ENCODE assay signal across 1 cellular context in genomic region chr1:36088577-36089392, GRCh38.
TF ChIP-seq lines count a peak whose summit lies in the region.

Gene ADPRS, plus strand, starts transcription at chr1:36088892. Its CDS starts 13 bp downstream, at chr1:36088905.

TF ChIP-seq in K562, 482 proteins besides CTCF, POLR2A, EP300 and RAD21 (continued from another document and continues in another):
- TF ChIP-seq HMGXB4 (CRISPR knock-in tag; IDR thresholded peaks at IDR 0.05) (peak; percentile 93), CEBPG (CRISPR knock-in tag; IDR thresholded peaks at IDR 0.05) (no peak; the same call in 1 of the 2 replicates), CEBPG (tag; conservative IDR thresholded peaks at IDR 0.05 in 1 of 2, IDR thresholded peaks at IDR 0.05 in 1 of 2) (no peak), NRF1 (conservative IDR thresholded peaks at IDR 0.05 in 1 of 2, IDR thresholded peaks at IDR 0.05 in 1 of 2) (peak; percentile 79 to 82), KHSRP (IDR thresholded peaks at IDR 0.05) (no peak; the same call in 1 of the 2 replicates), ZBTB9 (CRISPR knock-in tag; IDR thresholded peaks at IDR 0.05) (peak; percentile 89), GTF2F1 (IDR thresholded peaks at IDR 0.05; ENCODE audit: low read depth, low read length) (0 out of 2 replicates have a peak, but pooled peaks have one; percentile 76), NR2F6 (CRISPR knock-in tag; IDR thresholded peaks at IDR 0.05) (peak; percentile 38; the same call in 1 of the 2 replicates), ZNF449 (CRISPR knock-in tag; IDR thresholded peaks at IDR 0.05) (no peak), SRSF3 (IDR thresholded peaks at IDR 0.05; ENCODE audit: insufficient read depth, low read length) (no peak), SMARCA5 (IDR thresholded peaks at IDR 0.05) (no peak), FOXK1 (CRISPR knock-in tag; IDR thresholded peaks at IDR 0.05; ENCODE audit: borderline replicate concordance) (0 out of 2 replicates have a peak, but pooled peaks have one; percentile 19), GTF2A2 (tag; IDR thresholded peaks at IDR 0.05) (0 out of 2 replicates have a peak, but pooled peaks have one; percentile 54), KDM2B (CRISPR knock-in tag; IDR thresholded peaks at IDR 0.05) (0 out of 2 replicates have a peak, but pooled peaks have one; percentile 77), HDAC8 (tag; IDR thresholded peaks at IDR 0.05) (peak; percentile 43; the same call in 1 of the 2 replicates), ARID3B (CRISPR knock-in tag; IDR thresholded peaks at IDR 0.05; ENCODE audit: borderline replicate concordance) (peak; percentile 21; the same call in 1 of the 2 replicates), HMGN3 (IDR thresholded peaks at IDR 0.05; ENCODE audit: borderline replicate concordance, extremely low read depth, insufficient read length, low read depth, low read length) (peak; percentile 93), ZNF282 (CRISPR knock-in tag; IDR thresholded peaks at IDR 0.05) (peak; percentile 51; the same call in 1 of the 2 replicates), SMC3 (conservative IDR thresholded peaks at IDR 0.05; ENCODE audit: insufficient read depth, low read depth, low read length) (peak; percentile 74), KLF6 (CRISPR knock-in tag; IDR thresholded peaks at IDR 0.05; ENCODE audit: borderline replicate concordance) (peak; percentile 73; the same call in 1 of the 2 replicates), ZC3H11A (IDR thresholded peaks at IDR 0.05; ENCODE audit: low read depth, low read length) (0 out of 2 replicates have a peak, but pooled peaks have one; percentile 46), ZNF644 (tag; IDR thresholded peaks at IDR 0.05; ENCODE audit: low read depth) (no peak), ZBED1 (IDR thresholded peaks at IDR 0.05) (0 out of 2 replicates have a peak, but pooled peaks have one; percentile 37), NFE2 (IDR thresholded peaks at IDR 0.05; ENCODE audit: low read depth) (0 out of 2 replicates have a peak, but pooled peaks have one; percentile 17), ERF (CRISPR knock-in tag; IDR thresholded peaks at IDR 0.05) (peak; percentile 71), HOMEZ (CRISPR knock-in tag; IDR thresholded peaks at IDR 0.05) (no peak), GTF2E2 (tag; IDR thresholded peaks at IDR 0.05) (peak; percentile 75; the same call in 1 of the 2 replicates), ZFX (CRISPR knock-in tag; IDR thresholded peaks at IDR 0.05) (peak; percentile 97), PREB (CRISPR knock-in tag; IDR thresholded peaks at IDR 0.05) (0 out of 2 replicates have a peak, but pooled peaks have one; percentile 14), USF1 (CRISPR knock-in tag; IDR thresholded peaks at IDR 0.05) (peak; percentile 54; the same call in 1 of the 2 replicates), SAP30 (IDR thresholded peaks at IDR 0.05; ENCODE audit: borderline replicate concordance, insufficient read depth, low read depth, low read length, poor library complexity, severe bottlenecking) (peak; percentile 96), HDAC1 (IDR thresholded peaks at IDR 0.05) (peak in 1 of 2 experiments; percentile 100; a peak in 2 of 4 replicates), STAG1 (CRISPR knock-in tag; IDR thresholded peaks at IDR 0.05; ENCODE audit: borderline replicate concordance) (0 out of 2 replicates have a peak, but pooled peaks have one; percentile 49), ELF1 (tag; IDR thresholded peaks at IDR 0.05) (peak; percentile 97), MAFF (IDR thresholded peaks at IDR 0.05; ENCODE audit: low read length) (no peak), BCLAF1 (IDR thresholded peaks at IDR 0.05; ENCODE audit: borderline replicate concordance in 1 of 2, control insufficient read depth in 1 of 2, low read depth in 2 of 2, low read length in 1 of 2) (peak in 1 of 2 experiments; percentile 78; a peak in 1 of 4 replicates), USF2 (CRISPR knock-in tag; IDR thresholded peaks at IDR 0.05) (no peak; the same call in 1 of the 2 replicates), IRF1 (CRISPR knock-in tag; IDR thresholded peaks at IDR 0.05; ENCODE audit: borderline replicate concordance) (no peak), THAP12 (CRISPR knock-in tag; IDR thresholded peaks at IDR 0.05) (peak; percentile 100), PCBP1 (IDR thresholded peaks at IDR 0.05; ENCODE audit: low read depth, low read length, poor library complexity, severe bottlenecking) (peak; percentile 95), SMAD4 (CRISPR knock-in tag; conservative IDR thresholded peaks at IDR 0.05) (peak; percentile 88), TGIF2 (CRISPR knock-in tag; IDR thresholded peaks at IDR 0.05) (peak; percentile 66; the same call in 1 of the 2 replicates), CBX3 (IDR thresholded peaks at IDR 0.05; ENCODE audit: borderline replicate concordance in 1 of 2, low read length in 2 of 2) (peak in 1 of 2 experiments; percentile 79; a peak in 2 of 3 replicates), TAF1 (IDR thresholded peaks at IDR 0.05; ENCODE audit: control insufficient read depth, extremely low read depth, insufficient read depth, low read length, severe bottlenecking) (peak; percentile 96), NFIX (CRISPR knock-in tag; IDR thresholded peaks at IDR 0.05; ENCODE audit: low read depth) (no peak), ZNF232 (CRISPR knock-in tag; IDR thresholded peaks at IDR 0.05) (no peak), MAZ (CRISPR knock-in tag; conservative IDR thresholded peaks at IDR 0.05 in 1 of 2, IDR thresholded peaks at IDR 0.05 in 1 of 2) (peak; percentile 94)
